ENCODE assay signal across 23 cellular contexts in genomic region chr13:23868521-23868920, GRCh38. TPM values are rescaled to one million over a fixed set of nuclear protein-coding genes. Genes with fewer than 3 reads are reported as not detected.
A peak's percentile ranks its signal among the peaks of the same experiment; 100 is the strongest.
DNase-seq lines count a peak whose midpoint lies in the region; ATAC-seq and TF ChIP-seq lines count a peak whose summit lies in the region.
"Had no signal": no experiment of that assay in that cellular context is flagged by ENCODE, and none has a peak within 500 bp of the region (broad histone marks: within the 10 kb centered on the region; RNA-seq: fewer than 3 reads in every experiment).

No MANE protein-coding gene starts in this region.

- peaks cover 4 to 13% of the 10 kb centered on the region in 2 experiments for H3K36me3 ChIP-seq in mesenchymal stem cell (ENCODE audit: control insufficient read depth in 1 of 2, insufficient read depth in 2 of 2, low read depth in 1 of 2, low read length in 2 of 2)
- H3K36me3 ChIP-seq in sigmoid colon: no peaks in the 10 kb centered on the region
- H3K36me3 ChIP-seq: ascending aorta, Peyer's patch had no signal

- no peak overlapping the region for H3K4ac ChIP-seq in mesenchymal stem cell (ENCODE audit: low read depth in 1 of 2, low read length in 2 of 2)

- no peak overlapping the region for H2BK5ac ChIP-seq in mesenchymal stem cell (ENCODE audit: low read depth, low read length, poor library complexity, severe bottlenecking)

- no peaks in the 10 kb centered on the region for H3K9me3 Mint-ChIP-seq in Calu3 (ENCODE audit: low read depth, unreplicated experiment)
- no peaks in the 10 kb centered on the region for H3K9me3 Mint-ChIP-seq in activated CD4-positive, alpha-beta memory T cell treated with anti-CD3 and anti-CD28 coated beads, Interleukin-2, amount 10 ng/mL, durations not matched to agents 7 days and 5 days
- no peaks in the 10 kb centered on the region for H3K9me3 Mint-ChIP-seq in T-helper 2 cell treated with Interferon-gamma antibody and Interleukin-4, amounts not matched to agents 5 μg/mL and 100 μg/mL, for 36 hours
- H3K9me3 Mint-ChIP-seq: GM23338 had no signal

- H3K4me1 ChIP-seq in mesenchymal stem cell (ENCODE audit: control insufficient read depth, insufficient read depth, low read depth, low read length) (peaks cover 14% of the 10 kb centered on the region), sigmoid colon (peaks cover 0 to 13% (median 0%) of the 10 kb centered on the region in 4 donors)
- H3K4me1 ChIP-seq: ascending aorta, Peyer's patch had no signal

- no peak for TF ChIP-seq POLR2A in sigmoid colon (IDR thresholded peaks at IDR 0.05)

- H3K23ac ChIP-seq in mesenchymal stem cell (ENCODE audit: low read length in 2 of 2): no peak overlapping the region

- no peak overlapping the region for H3K9ac ChIP-seq in mesenchymal stem cell (ENCODE audit: low read length)
- H3K9ac ChIP-seq: KMS-11 had no signal

- H3K27me3 ChIP-seq in mesenchymal stem cell (ENCODE audit: control insufficient read depth in 1 of 2, insufficient read depth in 1 of 2, low read length in 2 of 2) (no peaks in the 10 kb centered on the region), sigmoid colon (no peaks in the 10 kb centered on the region)
- H3K27me3 ChIP-seq: ascending aorta, esophagus muscularis mucosa, Peyer's patch had no signal

- H2BK15ac ChIP-seq in mesenchymal stem cell (ENCODE audit: low read depth, poor library complexity, severe bottlenecking): peak overlapping the region; percentile 36

- no peak overlapping the region for H3K14ac ChIP-seq in mesenchymal stem cell (ENCODE audit: low read length in 2 of 2)

- H3K27ac ChIP-seq in mesenchymal stem cell (ENCODE audit: low read length, poor library complexity, severe bottlenecking): no peak overlapping the region
- H3K27ac ChIP-seq in sigmoid colon: no peak overlapping the region
- H3K27ac ChIP-seq: ascending aorta, esophagus muscularis mucosa, KMS-11, Peyer's patch had no signal

- no peak for ATAC-seq in HG03095 (IDR thresholded peaks at IDR 0.05; ENCODE audit: unreplicated experiment)
- ATAC-seq: GM23338, sciatic nerve had no signal

- no TSS peak for BruUV-seq in Calu3 (replicated peaks; lab: Mats Ljungman, UMichigan)

- H3K27ac Mint-ChIP-seq in Calu3 (ENCODE audit: unreplicated experiment): no peak overlapping the region
- no peak overlapping the region for H3K27ac Mint-ChIP-seq in activated CD4-positive, alpha-beta memory T cell treated with anti-CD3 and anti-CD28 coated beads, Interleukin-2, amount 10 ng/mL, durations not matched to agents 7 days and 5 days
- no peak overlapping the region for H3K27ac Mint-ChIP-seq in T-helper 2 cell treated with Interferon-gamma antibody and Interleukin-4, amounts not matched to agents 5 μg/mL and 100 μg/mL, for 36 hours
- H3K27ac Mint-ChIP-seq: GM23338 had no signal

- H3K9me3 ChIP-seq in mesenchymal stem cell (ENCODE audit: control insufficient read depth, low read length) (no peaks in the 10 kb centered on the region), sigmoid colon (no peaks in the 10 kb centered on the region)
- H3K9me3 ChIP-seq: ascending aorta, esophagus muscularis mucosa, Peyer's patch had no signal

- no peak overlapping the region for H3K4me2 ChIP-seq in mesenchymal stem cell (ENCODE audit: low read length, poor library complexity, severe bottlenecking)
- H3K4me2 ChIP-seq: GM23338, KMS-11 had no signal

- no peak overlapping the region for H3K4me3 Mint-ChIP-seq in Calu3 (ENCODE audit: low read depth, unreplicated experiment)
- no peak overlapping the region for H3K4me3 Mint-ChIP-seq in activated CD4-positive, alpha-beta memory T cell treated with anti-CD3 and anti-CD28 coated beads, Interleukin-2, amount 10 ng/mL, durations not matched to agents 7 days and 5 days
- no peak overlapping the region for H3K4me3 Mint-ChIP-seq in T-helper 2 cell treated with Interferon-gamma antibody and Interleukin-4, amounts not matched to agents 5 μg/mL and 100 μg/mL, for 36 hours
- H3K4me3 Mint-ChIP-seq: GM23338 had no signal

- no peaks in the 10 kb centered on the region for H3K27me3 Mint-ChIP-seq in Calu3 (ENCODE audit: unreplicated experiment)
- H3K27me3 Mint-ChIP-seq in activated CD4-positive, alpha-beta memory T cell treated with anti-CD3 and anti-CD28 coated beads, Interleukin-2, amount 10 ng/mL, durations not matched to agents 7 days and 5 days: no peaks in the 10 kb centered on the region
- no peaks in the 10 kb centered on the region for H3K27me3 Mint-ChIP-seq in T-helper 2 cell treated with Interferon-gamma antibody and Interleukin-4, amounts not matched to agents 5 μg/mL and 100 μg/mL, for 36 hours (ENCODE audit: low read depth)

- no peak overlapping the region for H3K18ac ChIP-seq in mesenchymal stem cell (ENCODE audit: low read depth in 1 of 2, low read length in 2 of 2)

- CTCF ChIA-PET in Calu3 (lab: Charles Lee): interaction anchor here (1.1 kb wide), 1 partner anchor 20 kb away, joined by 5 read pairs; no protein-coding TSS in a partner anchor
- CTCF ChIA-PET in activated CD4-positive, alpha-beta memory T cell treated with anti-CD3 and anti-CD28 coated beads, Interleukin-2, amount 10 ng/mL, durations not matched to agents 7 days and 5 days (lab: Charles Lee): interaction anchor here (0.9 to 1.0 kb wide), 4 partner anchors 8 to 301 kb away, joined by 3 read pairs; no protein-coding TSS in a partner anchor

- peak overlapping the region; percentile 48 for H2AFZ ChIP-seq in mesenchymal stem cell (ENCODE audit: low read depth, low read length)
- H2AFZ ChIP-seq: GM23338 had no signal

- peak; percentile 48 for DNase-seq in Calu3
- DNase-seq in NOMO-1 treated with DMSO at 0.1 percent for 48 hours (lab: John Stamatoyannopoulos, UW; ENCODE audit: unreplicated experiment): peak; percentile 30
- DNase-seq in epithelial cell of esophagus (ENCODE audit: low read depth): peak; percentile 92
- DNase-seq in mesenchymal stem cell: no peak
- DNase-seq in sigmoid colon: no peak
- DNase-seq in activated CD4-positive, alpha-beta memory T cell treated with anti-CD3 and anti-CD28 coated beads, Interleukin-2, amount 10 ng/mL, durations not matched to agents 7 days and 5 days: no peak
- DNase-seq in T-helper 2 cell treated with Interferon-gamma antibody and Interleukin-4, amounts not matched to agents 5 μg/mL and 100 μg/mL, for 36 hours (ENCODE audit: low spot score): no peak
- DNase-seq: activated naive CD4-positive, alpha-beta T cell treated with Interleukin-2 at 50 U/mL for 16 hours; activated T-cell treated with anti-CD3 and anti-CD28 coated beads for 4 hours; NCI-H1417 treated with DMSO at 0.1 percent for 48 hours; NCI-H2171 treated with DMSO at 0.1 percent for 48 hours; NCI-H774; Peyer's patch; stimulated activated CD4-positive, alpha-beta T cell treated with anti-CD3 and anti-CD28 coated beads, Interleukin-2, amount 100 ng/mL, for 48 hours had no signal

- intact Hi-C loops in Calu3 (cut with micrococcal nuclease; ENCODE audit: unreplicated experiment) (loop anchor here (1.0 to 5.0 kb wide), 4 partner anchors 271 to 401 kb away; no protein-coding TSS in a partner anchor), sigmoid colon (cut with DNase I) (no loop called here)

- H3K4me3 ChIP-seq in epithelial cell of esophagus (ENCODE audit: low read length) (no peak overlapping the region), mesenchymal stem cell (ENCODE audit: insufficient read depth in 1 of 2, low read depth in 1 of 2, low read length in 2 of 2) (no peak overlapping the region), sigmoid colon (no peak overlapping the region)
- H3K4me3 ChIP-seq: ascending aorta, esophagus muscularis mucosa, GM23338, Peyer's patch had no signal

- H4K91ac ChIP-seq in mesenchymal stem cell (ENCODE audit: low read length): no peak overlapping the region

- H2AK5ac ChIP-seq in mesenchymal stem cell (ENCODE audit: low read length, severe bottlenecking): no peak overlapping the region

- TF ChIP-seq CTCF in Calu3 (IDR thresholded peaks at IDR 0.05; ENCODE audit: unreplicated experiment) (no peak), epithelial cell of esophagus (IDR thresholded peaks at IDR 0.05; ENCODE audit: insufficient read depth, low read depth, low read length, missing control alignments) (no peak), sigmoid colon (IDR thresholded peaks at IDR 0.05) (no peak)

- no peak for TF ChIP-seq EP300 in sigmoid colon (IDR thresholded peaks at IDR 0.05)

- WGBS in mesenchymal stem cell: 85% methylated on average over 2 of the region's 5 CpGs
- 66 to 77% methylated on average over 5 of the region's 5 CpGs for WGBS in sigmoid colon, 2 donors

- H2BK120ac ChIP-seq in mesenchymal stem cell (ENCODE audit: low read depth, low read length): no peak overlapping the region

- no peak overlapping the region for H2BK12ac ChIP-seq in mesenchymal stem cell (ENCODE audit: low read length in 2 of 2)

- H3K79me1 ChIP-seq in mesenchymal stem cell (replicated peaks; ENCODE audit: low read length, poor library complexity, severe bottlenecking): peaks cover 1% of the 10 kb centered on the region

- POLR2A ChIA-PET in activated CD4-positive, alpha-beta memory T cell treated with anti-CD3 and anti-CD28 coated beads, Interleukin-2, amount 10 ng/mL, durations not matched to agents 7 days and 5 days (lab: Charles Lee): interaction anchor here (1.4 kb wide), 1 partner anchor 402 kb away, joined by 3 read pairs; no protein-coding TSS in a partner anchor

- H4K8ac ChIP-seq in mesenchymal stem cell (ENCODE audit: low read length): no peak overlapping the region

- H3K36me3 Mint-ChIP-seq in Calu3 (ENCODE audit: insufficient read depth, unreplicated experiment): no peaks in the 10 kb centered on the region
- no peaks in the 10 kb centered on the region for H3K36me3 Mint-ChIP-seq in activated CD4-positive, alpha-beta memory T cell treated with anti-CD3 and anti-CD28 coated beads, Interleukin-2, amount 10 ng/mL, durations not matched to agents 7 days and 5 days (ENCODE audit: low read depth)
- H3K36me3 Mint-ChIP-seq in T-helper 2 cell treated with Interferon-gamma antibody and Interleukin-4, amounts not matched to agents 5 μg/mL and 100 μg/mL, for 36 hours (ENCODE audit: low read depth): no peaks in the 10 kb centered on the region

- no peaks in the 10 kb centered on the region for H3K4me1 Mint-ChIP-seq in Calu3 (ENCODE audit: low read depth, unreplicated experiment)
- peaks cover 4% of the 10 kb centered on the region for H3K4me1 Mint-ChIP-seq in activated CD4-positive, alpha-beta memory T cell treated with anti-CD3 and anti-CD28 coated beads, Interleukin-2, amount 10 ng/mL, durations not matched to agents 7 days and 5 days
- H3K4me1 Mint-ChIP-seq in T-helper 2 cell treated with Interferon-gamma antibody and Interleukin-4, amounts not matched to agents 5 μg/mL and 100 μg/mL, for 36 hours (ENCODE audit: low read depth): peaks cover 4% of the 10 kb centered on the region
- H3K4me1 Mint-ChIP-seq: GM23338 had no signal

RNA-seq across cellular contexts. Expression of gene MIPEP, which starts 20.7 kb away (rescaled TPM):
- total RNA-seq in Calu3 (2022) (24.6 and 25.2 TPM in 2 replicates), sigmoid colon (10 to 100 TPM; 10.7 to 11.4 (median 11.1) TPM)
- 14.5 TPM for polyA plus RNA-seq in mesenchymal stem cell (2013, experiment 1 of 2)
- polyA plus RNA-seq in mesenchymal stem cell (2013, experiment 2 of 2): 15.8 TPM
- polyA plus RNA-seq in sigmoid colon: 10 to 100 TPM; 13.8 to 20.5 (median 19.4) TPM
- 1 to 10 TPM; 8.6 to 8.8 TPM for total RNA-seq in activated CD4-positive, alpha-beta memory T cell treated with anti-CD3 and anti-CD28 coated beads, Interleukin-2, amount 10 ng/mL, durations not matched to agents 7 days and 5 days

RNA-seq across cellular contexts. Expression of gene C1QTNF9B, which starts 28.8 kb away (rescaled TPM):
- not detected in 2 replicates for total RNA-seq in Calu3 (2022)
- 0.06 TPM for polyA plus RNA-seq in mesenchymal stem cell (2013, experiment 1 of 2)
- polyA plus RNA-seq in mesenchymal stem cell (2013, experiment 2 of 2): 0.08 TPM
- total RNA-seq in sigmoid colon: not detected
- under 1 TPM in 1 of 3 donors, not detected in 2; 0.13 TPM for polyA plus RNA-seq in sigmoid colon
- total RNA-seq in activated CD4-positive, alpha-beta memory T cell treated with anti-CD3 and anti-CD28 coated beads, Interleukin-2, amount 10 ng/mL, durations not matched to agents 7 days and 5 days: not detected
- total RNA-seq: ascending aorta, dermis microvascular lymphatic vessel endothelial cell, osteocyte had no signal
- polyA plus RNA-seq: BJ had no signal

Comparison
In these comparisons a context has a peak if more than half of its experiments do, and no peak if none do; other contexts are left out.
1. DNase-seq: peak in Calu3 (single experiment), NOMO-1 treated with DMSO at 0.1 percent for 48 hours (single experiment) and epithelial cell of esophagus (single experiment); none in mesenchymal stem cell (single experiment), sigmoid colon (single experiment), activated CD4-positive, alpha-beta memory T cell treated with anti-CD3 and anti-CD28 coated beads, Interleukin-2, amount 10 ng/mL, durations not matched to agents 7 days and 5 days (single experiment) and T-helper 2 cell treated with Interferon-gamma antibody and Interleukin-4, amounts not matched to agents 5 μg/mL and 100 μg/mL, for 36 hours (single experiment).